8 cellular contexts compared by ENCODE assay signal in the genomic region with DNA sequence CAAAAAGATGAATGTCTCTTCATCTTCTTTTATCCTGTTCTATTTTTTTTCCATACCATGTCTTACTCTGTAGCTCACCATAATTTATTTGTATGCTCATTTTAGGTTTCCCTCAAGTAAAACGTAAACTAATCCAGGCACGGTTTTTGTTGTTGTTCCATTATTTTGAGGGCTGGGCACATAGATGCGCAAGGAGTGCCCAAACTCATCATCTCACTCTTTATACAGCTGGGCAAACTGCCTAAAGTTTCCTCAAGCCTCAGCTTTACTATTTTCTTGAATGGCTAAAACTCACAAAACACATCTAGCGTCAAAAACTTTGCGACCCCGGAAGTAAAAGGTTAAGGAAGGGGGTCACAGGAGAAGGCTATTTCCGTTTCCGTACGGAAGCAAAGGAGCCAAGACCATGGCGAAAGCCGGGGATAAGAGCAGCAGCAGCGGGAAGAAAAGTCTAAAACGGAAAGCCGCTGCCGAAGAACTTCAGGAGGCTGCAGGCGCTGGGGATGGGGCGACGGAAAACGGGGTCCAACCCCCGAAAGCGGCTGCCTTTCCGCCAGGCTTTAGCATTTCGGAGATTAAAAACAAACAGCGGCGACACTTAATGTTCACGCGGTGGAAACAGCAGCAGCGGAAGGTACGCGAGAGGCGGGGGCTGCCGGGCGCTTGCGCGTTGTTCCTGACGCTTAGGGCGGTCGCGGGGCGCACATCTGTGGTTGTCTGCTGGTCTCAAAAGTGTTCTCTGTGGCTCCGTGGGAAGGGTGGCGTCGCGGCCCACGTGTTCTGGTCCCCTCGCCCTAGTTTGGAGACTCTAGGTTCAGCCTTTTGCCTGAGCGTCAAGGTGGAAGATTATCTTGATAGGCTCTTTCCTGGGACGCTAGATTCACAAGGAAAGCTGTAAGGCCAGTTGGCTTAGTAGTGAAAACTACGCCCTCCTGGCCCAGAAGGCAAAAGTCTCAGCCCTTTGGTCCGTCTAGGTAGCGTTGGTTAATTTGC. TPM values are rescaled to one million over a fixed set of nuclear protein-coding genes. Genes with fewer than 3 reads are reported as not detected.
DNase-seq lines count a peak whose midpoint lies in the region; ATAC-seq and TF ChIP-seq lines count a peak whose summit lies in the region.

A gene with protein sequence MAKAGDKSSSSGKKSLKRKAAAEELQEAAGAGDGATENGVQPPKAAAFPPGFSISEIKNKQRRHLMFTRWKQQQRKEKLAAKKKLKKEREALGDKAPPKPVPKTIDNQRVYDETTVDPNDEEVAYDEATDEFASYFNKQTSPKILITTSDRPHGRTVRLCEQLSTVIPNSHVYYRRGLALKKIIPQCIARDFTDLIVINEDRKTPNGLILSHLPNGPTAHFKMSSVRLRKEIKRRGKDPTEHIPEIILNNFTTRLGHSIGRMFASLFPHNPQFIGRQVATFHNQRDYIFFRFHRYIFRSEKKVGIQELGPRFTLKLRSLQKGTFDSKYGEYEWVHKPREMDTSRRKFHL (plus strand): TSS at position 391 of the 993 bp plus-strand sequence. CDS start 16 bp downstream, at position 407.

- peak within 1 kb of the TSS; percentile 74 for H3K4me3 ChIP-seq in iPS-11a (ENCODE audit: low read depth, low read length)
- peak within 1 kb of the TSS; percentile 57 for H3K4me3 ChIP-seq in skeletal muscle cell (ENCODE audit: low read depth, low read length)

- H3K4me3 Mint-ChIP-seq in brain = peak within 1 kb of the TSS; percentile 96 to 100 (median 99)

- peak; percentile 95 for ATAC-seq in GM18517 (IDR thresholded peaks at IDR 0.05; ENCODE audit: unreplicated experiment)
- peak; percentile 98 for ATAC-seq in HG03045 (IDR thresholded peaks at IDR 0.05; ENCODE audit: unreplicated experiment)

- peak; percentile 60 for DNase-seq in NCI-H2081 treated with DMSO at 0.1 percent for 48 hours (lab: John Stamatoyannopoulos, UW)
- peak; percentile 79 for DNase-seq in UCSD-AML1 (lab: John Stamatoyannopoulos, UW; ENCODE audit: unreplicated experiment)
- DNase-seq in skeletal muscle cell (ENCODE audit: low read depth) = peak; percentile 47

- TF ChIP-seq CTCF in 22Rv1 (IDR thresholded peaks at IDR 0.05) = no peak
- TF ChIP-seq CTCF in brain (conservative IDR thresholded peaks at IDR 0.05) = no peak

- peak within 1 kb of the TSS; percentile 85 for H3K27ac ChIP-seq in 22Rv1

- peaks cover 38% of the 10 kb centered on the region for H3K4me1 Mint-ChIP-seq in brain

- peak within 1 kb of the TSS; percentile 95 to 99 (median 98) for H3K27ac Mint-ChIP-seq in brain

- H3K36me3 Mint-ChIP-seq in brain = peaks cover 30% of the 10 kb centered on the region

- H3K9me3 Mint-ChIP-seq in brain = peaks cover 11 to 19% (median 13%) of the 10 kb centered on the region in 5 experiments

- peaks cover 53% of the 10 kb centered on the region for H3K27me3 Mint-ChIP-seq in brain

RNA-seq across cellular contexts. Expression of the gene that starts here (rescaled TPM):
- polyA plus RNA-seq in brain (ENCODE audit: insufficient read depth, low read depth, low replicate concordance) = 26.7 TPM

Comparison
In these comparisons a context has a peak if more than half of its experiments do, and no peak if none do; other contexts are left out.
1. Peak in every context shown above with its lines: DNase-seq, ATAC-seq, H3K4me3 ChIP-seq and H3K27ac ChIP-seq.